Comparison of ENCODE assay signal across 20 cellular contexts in genomic region chrX:110657073-110657472, GRCh38.
"Had no signal": no experiment of that assay in that cellular context is flagged by ENCODE, and none has a peak within 500 bp of the region (broad histone marks: within the 10 kb centered on the region; RNA-seq: fewer than 3 reads in every experiment).

No MANE protein-coding gene starts in this region.

- H3K9me3 Mint-ChIP-seq: stimulated activated effector memory CD8-positive, alpha-beta T cell treated with anti-CD3 and anti-CD28 coated beads, Interleukin-12 subunit alpha, Interleukin-12 subunit beta, amount 100 ng/mL, for 72 hours; type B pancreatic cell had no signal

- H3K27me3 Mint-ChIP-seq: naive thymus-derived CD8-positive, alpha-beta T cell; type B pancreatic cell had no signal

- ATAC-seq: gastroesophageal sphincter; naive thymus-derived CD8-positive, alpha-beta T cell; pancreas; stimulated activated effector memory CD8-positive, alpha-beta T cell treated with anti-CD3 and anti-CD28 coated beads, Interleukin-12 subunit alpha, Interleukin-12 subunit beta, amount 100 ng/mL, for 72 hours; stimulated activated naive CD8-positive, alpha-beta T cell treated with anti-CD3 and anti-CD28 coated beads, Interleukin-15, Interleukin-2, amounts not matched to agents 100 U/mL and 50 U/mL, for 24 hours had no signal

- DNase-seq: colonic mucosa; dermis blood vessel endothelial cell; esophagus squamous epithelium; foreskin fibroblast; glutamatergic neuron; islet precursor cell; mammary epithelial cell; naive thymus-derived CD8-positive, alpha-beta T cell; nucleus accumbens; pancreas; stimulated activated CD4-positive, alpha-beta T cell treated with anti-CD3 and anti-CD28 coated beads, Interleukin-4, amount 100 ng/mL, for 1 hour; stimulated activated CD8-positive, alpha-beta memory T cell treated with anti-CD3 and anti-CD28 coated beads, Interleukin-4, amount 100 ng/mL, for 48 hours; stimulated activated naive CD8-positive, alpha-beta T cell treated with anti-CD3 and anti-CD28 coated beads, Interleukin-15, Interleukin-2, amounts not matched to agents 100 U/mL and 50 U/mL, for 24 hours; thyroid gland had no signal

- H3K4me3 Mint-ChIP-seq: naive thymus-derived CD8-positive, alpha-beta T cell; stimulated activated effector memory CD8-positive, alpha-beta T cell treated with anti-CD3 and anti-CD28 coated beads, Interleukin-12 subunit alpha, Interleukin-12 subunit beta, amount 100 ng/mL, for 72 hours; type B pancreatic cell had no signal

- H3K36me3 Mint-ChIP-seq: naive thymus-derived CD8-positive, alpha-beta T cell; stimulated activated effector memory CD8-positive, alpha-beta T cell treated with anti-CD3 and anti-CD28 coated beads, Interleukin-12 subunit alpha, Interleukin-12 subunit beta, amount 100 ng/mL, for 72 hours; type B pancreatic cell had no signal

- H3K9me3 ChIP-seq: colonic mucosa, esophagus squamous epithelium, gastroesophageal sphincter, pancreas, prostate gland, right lobe of liver, suprapubic skin, thyroid gland had no signal

- H3K4me1 Mint-ChIP-seq: naive thymus-derived CD8-positive, alpha-beta T cell; stimulated activated effector memory CD8-positive, alpha-beta T cell treated with anti-CD3 and anti-CD28 coated beads, Interleukin-12 subunit alpha, Interleukin-12 subunit beta, amount 100 ng/mL, for 72 hours had no signal

- H3K27ac Mint-ChIP-seq: naive thymus-derived CD8-positive, alpha-beta T cell; stimulated activated effector memory CD8-positive, alpha-beta T cell treated with anti-CD3 and anti-CD28 coated beads, Interleukin-12 subunit alpha, Interleukin-12 subunit beta, amount 100 ng/mL, for 72 hours; type B pancreatic cell had no signal
